In genomic region chr15:50862553-50862952, GRCh38 we compare ENCODE assay signal across 34 cellular contexts.
"Had no signal": no experiment of that assay in that cellular context is flagged by ENCODE, and none has a peak within 500 bp of the region (broad histone marks: within the 10 kb centered on the region; RNA-seq: fewer than 3 reads in every experiment).

No MANE protein-coding gene starts in this region.

- H3K4me3 ChIP-seq: adrenal gland, ascending aorta, body of pancreas, breast epithelium, cardiac muscle cell had no signal

- H3K4me1 ChIP-seq: adrenal gland, breast epithelium had no signal

- H3K27ac ChIP-seq: adrenal gland, ascending aorta, body of pancreas, brain microvascular endothelial cell, breast epithelium, cardiac muscle cell had no signal

- FAIRE-seq: astrocyte, bronchial epithelial cell had no signal

- H3K9me3 ChIP-seq: adrenal gland, ascending aorta, body of pancreas, breast epithelium had no signal

- DNase-seq: activated effector memory CD4-positive, alpha-beta T cell treated with anti-CD3 and anti-CD28 coated beads, Interleukin-2, amount 50 U/mL, for 16 hours; activated effector memory CD4-positive, alpha-beta T cell treated with Interleukin-2 at 50 U/mL for 16 hours; activated gamma-delta T cell; activated gamma-delta T cell treated with Interleukin-2 at 50 U/mL for 16 hours; activated naive CD4-positive, alpha-beta T cell; activated naive CD4-positive, alpha-beta T cell treated with anti-CD3 and anti-CD28 coated beads for 36 hours; activated naive CD4-positive, alpha-beta T cell treated with anti-CD3 and anti-CD28 coated beads, Interleukin-2, amount 10 ng/mL, durations not matched to agents 7 days and 5 days; activated naive CD4-positive, alpha-beta T cell treated with anti-CD3 and anti-CD28 coated beads, Interleukin-2, amount 50 U/mL, for 16 hours; activated naive CD4-positive, alpha-beta T cell treated with Interleukin-2 at 50 U/mL for 16 hours; activated naive CD8-positive, alpha-beta T cell treated with anti-CD3 and anti-CD28 coated beads for 36 hours; activated naive CD8-positive, alpha-beta T cell treated with anti-CD3 and anti-CD28 coated beads, Interleukin-2, amount 10 ng/mL, durations not matched to agents 7 days and 5 days; activated naive CD8-positive, alpha-beta T cell treated with anti-CD3 and anti-CD28 coated beads, Interleukin-2, amount 50 U/mL, for 24 hours; activated T-cell treated with anti-CD3 and anti-CD28 coated beads, Interleukin-2, amount 50 U/mL, for 1 hour; activated T-cell treated with anti-CD3 and anti-CD28 coated beads, Interleukin-2, amount 50 U/mL, for 24 hours; activated T-cell treated with anti-CD3 and anti-CD28 coated beads, Interleukin-2, amount 50 U/mL, for 4 hours; activated T-cell treated with anti-CD3 and anti-CD28 coated beads, Interleukin-2, amount 50 U/mL, for 48 hours; activated T-cell treated with anti-CD3 and anti-CD28 coated beads, Interleukin-2, amount 50 U/mL, for 72 hours; adrenal gland; amniotic stem cell; amygdala; anterior cingulate cortex; aorta; body of pancreas; brain microvascular endothelial cell; caudate nucleus; central memory CD4-positive, alpha-beta T cell; cerebellar nuclear complex had no signal

- H3K36me3 ChIP-seq: adrenal gland, ascending aorta, brain microvascular endothelial cell, breast epithelium, cardiac muscle cell had no signal

- ATAC-seq: activated naive CD4-positive, alpha-beta T cell treated with anti-CD3 and anti-CD28 coated beads, Interleukin-2, amount 50 U/mL, for 72 hours; activated naive CD8-positive, alpha-beta T cell treated with anti-CD3 and anti-CD28 coated beads, Interleukin-2, amount 50 U/mL, for 24 hours; activated T-cell treated with anti-CD3 and anti-CD28 coated beads, Interleukin-2, amount 50 U/mL, for 4 hours; activated T-cell treated with anti-CD3 and anti-CD28 coated beads, Interleukin-2, amount 50 U/mL, for 72 hours; activated T-helper 17 cell treated with anti-CD3 and anti-CD28 coated beads, Interleukin-2, amount 50 U/mL, for 72 hours; body of pancreas had no signal

- H3K27me3 ChIP-seq: adrenal gland, ascending aorta, body of pancreas, brain microvascular endothelial cell, breast epithelium, cardiac muscle cell had no signal
